14 cellular contexts compared by ENCODE assay signal in genomic region chr3:179526482-179526881, GRCh38. TPM values are rescaled to one million over a fixed set of nuclear protein-coding genes. Genes with fewer than 3 reads are reported as not detected.
DNase-seq lines count a peak whose midpoint lies in the region; ATAC-seq, FAIRE-seq and TF ChIP-seq lines count a peak whose summit lies in the region.
"Had no signal": no experiment of that assay in that cellular context is flagged by ENCODE, and none has a peak within 500 bp of the region (broad histone marks: within the 10 kb centered on the region; RNA-seq: fewer than 3 reads in every experiment).

No MANE protein-coding gene starts in this region.

- H3K4me2 ChIP-seq in H9 (ENCODE audit: insufficient read depth, insufficient read length, low read length) = no peak overlapping the region

- DNase-seq in H9 (no peak), chondrocyte (ENCODE audit: low spot score) (no peak), left lung (no peak), NCI-H1105 (lab: John Stamatoyannopoulos, UW) (no peak), urothelium cell line (ENCODE audit: low spot score) (no peak)
- no peak for DNase-seq in activated CD4-positive, alpha-beta T cell treated with anti-CD3 and anti-CD28 coated beads for 48 hours
- DNase-seq: activated T-cell treated with anti-CD3 and anti-CD28 coated beads for 4 hours, DND-41, NCI-H748 treated with DMSO at 0.1 percent for 48 hours, WERI-Rb-1 had no signal

- H3K4me1 ChIP-seq in H9 (ENCODE audit: insufficient read depth, low read length) (peaks cover 8% of the 10 kb centered on the region; the same call in 1 of the 2 replicates), left lung (peaks cover 9 to 13% of the 10 kb centered on the region in 2 donors), skeletal muscle tissue (ENCODE audit: control insufficient read depth in 3 of 3, insufficient read depth in 3 of 3, low read length in 3 of 3) (peaks cover 0 to 5% (median 3%) of the 10 kb centered on the region in 3 donors)

- peak overlapping the region; percentile 45 to 89 (median 71); a peak in 4 of 7 replicates for H3K27ac Mint-ChIP-seq in H9
- H3K27ac Mint-ChIP-seq in chondrocyte (ENCODE audit: unreplicated experiment) = peak overlapping the region; percentile 96

- H2AFZ ChIP-seq in H9 (ENCODE audit: low read length) = no peak overlapping the region

- H3K14ac ChIP-seq in H9 (ENCODE audit: insufficient read depth, low read length) = no peak overlapping the region

- H3K27ac ChIP-seq in H9 (ENCODE audit: insufficient read length, low read depth, low read length) (no peak overlapping the region), left lung (peak overlapping the region; percentile 65 to 70), skeletal muscle tissue (ENCODE audit: low read depth, low read length) (peak overlapping the region; percentile 60)
- H3K27ac ChIP-seq: WERI-Rb-1 had no signal

- no peak overlapping the region for H3K4me3 ChIP-seq in left lung
- H3K4me3 ChIP-seq in skeletal muscle tissue (ENCODE audit: low read length in 3 of 3) = no peak overlapping the region
- H3K4me3 ChIP-seq: HAP-1 had no signal

- H3K9ac ChIP-seq in H9 (ENCODE audit: extremely low read depth, insufficient read length, low read length) = no peak overlapping the region
- H3K9ac ChIP-seq in skeletal muscle tissue (ENCODE audit: low read depth in 1 of 3, low read length in 3 of 3) = no peak overlapping the region

- WGBS in H9 (ENCODE audit: extremely low coverage, insufficient read length, low lambda C conversion rate) = no CpG with 5 or more reads among the region's 1 CpG

- no peak overlapping the region for H3K23ac ChIP-seq in H9 (ENCODE audit: insufficient read length, low read depth, low read length)

- no peak overlapping the region for H2BK20ac ChIP-seq in H9 (ENCODE audit: low read depth, low read length, poor library complexity, severe bottlenecking)

- H3K27me3 ChIP-seq in H9 (ENCODE audit: insufficient read depth, low read length) (no peaks in the 10 kb centered on the region), left lung (no peaks in the 10 kb centered on the region), skeletal muscle tissue (ENCODE audit: control insufficient read depth in 3 of 3, insufficient read depth in 3 of 3, low read length in 3 of 3) (no peaks in the 10 kb centered on the region)

- H3K79me2 ChIP-seq in H9 (ENCODE audit: insufficient read depth, low read length) = no peaks in the 10 kb centered on the region

- H3K23me2 ChIP-seq in H9 (ENCODE audit: insufficient read length, low read depth, low read length, poor library complexity, severe bottlenecking) = no peaks in the 10 kb centered on the region

- no peak overlapping the region for H2BK12ac ChIP-seq in H9 (ENCODE audit: insufficient read length, low read depth, low read length)

- H3K36me3 ChIP-seq in left lung (no peaks in the 10 kb centered on the region), skeletal muscle tissue (ENCODE audit: control insufficient read depth in 3 of 3, insufficient read depth in 3 of 3, low read length in 3 of 3) (no peaks in the 10 kb centered on the region)
- H3K36me3 ChIP-seq: HAP-1, WERI-Rb-1 had no signal

- H3K4ac ChIP-seq in H9 (ENCODE audit: low read depth, low read length) = no peak overlapping the region

- no peak overlapping the region for H2BK15ac ChIP-seq in H9 (ENCODE audit: low read depth, low read length)

- H4K5ac ChIP-seq in H9 (ENCODE audit: insufficient read length, low read depth, low read length) = no peak overlapping the region

- H3K9me3 Mint-ChIP-seq in H9 (peaks cover 3 to 6% of the 10 kb centered on the region in 2 experiments), chondrocyte (ENCODE audit: low read depth) (no peaks in the 10 kb centered on the region)

- ATAC-seq in left lung (peak; percentile 37), HG03520 (IDR thresholded peaks at IDR 0.05; ENCODE audit: unreplicated experiment) (no peak)

- H2BK5ac ChIP-seq in H9 (ENCODE audit: insufficient read length, low read length) = no peak overlapping the region

- H3K56ac ChIP-seq in H9 (ENCODE audit: insufficient read length, low read depth, low read length) = no peak overlapping the region

- TF ChIP-seq CTCF in H9 (conservative IDR thresholded peaks at IDR 0.05) (no peak), chondrocyte (IDR thresholded peaks at IDR 0.05) (no peak), left lung (IDR thresholded peaks at IDR 0.05) (no peak)

- H4K8ac ChIP-seq in H9 (replicated peaks; ENCODE audit: insufficient read length, low read depth, low read length) = no peak overlapping the region

- H2BK120ac ChIP-seq in H9 (ENCODE audit: low read depth, low read length, poor library complexity, severe bottlenecking) = no peak overlapping the region

- H3K79me1 ChIP-seq in H9 (ENCODE audit: insufficient read depth, low read depth, low read length, poor library complexity, severe bottlenecking) = no peaks in the 10 kb centered on the region

- H3K4me1 Mint-ChIP-seq in H9 (peaks cover 34 to 41% of the 10 kb centered on the region in 2 experiments), chondrocyte (ENCODE audit: low read depth) (peaks cover 16% of the 10 kb centered on the region)

- no peaks in the 10 kb centered on the region for H4K20me1 ChIP-seq in H9 (ENCODE audit: control insufficient read depth, insufficient read depth, insufficient read length)

- H3K4me3 Mint-ChIP-seq in H9 (no peak overlapping the region), chondrocyte (ENCODE audit: unreplicated experiment) (no peak overlapping the region)

- H3K18ac ChIP-seq in H9 (ENCODE audit: insufficient read length, low read depth, low read length) = no peak overlapping the region

- H3K27me3 Mint-ChIP-seq in H9 (ENCODE audit: low read depth) (peaks cover 2% of the 10 kb centered on the region), chondrocyte (ENCODE audit: low read depth) (no peaks in the 10 kb centered on the region)

- H3T11ph ChIP-seq in H9 (ENCODE audit: low read length) = no peak overlapping the region

- H4K91ac ChIP-seq in H9 (ENCODE audit: insufficient read length, low read depth, low read length) = no peak overlapping the region

- H3K9me3 ChIP-seq in H9 (ENCODE audit: control insufficient read depth, low read depth, low read length) = no peaks in the 10 kb centered on the region
- no peaks in the 10 kb centered on the region for H3K9me3 ChIP-seq in left lung
- H3K9me3 ChIP-seq in skeletal muscle tissue (ENCODE audit: control insufficient read depth in 3 of 3, low read length in 3 of 3) = no peaks in the 10 kb centered on the region
- H3K9me3 ChIP-seq: HAP-1 had no signal

- no peak overlapping the region for H2AK5ac ChIP-seq in H9 (ENCODE audit: insufficient read length, low read length)

- H3K36me3 Mint-ChIP-seq in H9 (ENCODE audit: insufficient read depth in 1 of 3, low read depth in 3 of 3) (peaks cover 0 to 9% (median 8%) of the 10 kb centered on the region in 3 experiments; a peak in 5 of 7 replicates), chondrocyte (ENCODE audit: low read depth) (no peaks in the 10 kb centered on the region)

- intact Hi-C loops in left lung (cut with DNase I) = no loop called here

- FAIRE-seq in urothelium cell line (lab: Jason Lieb, UNC) = no peak
- FAIRE-seq: GM12891 had no signal

RNA-seq across cellular contexts. Expression of gene ACTL6A, which starts 36.2 kb away (rescaled TPM):
- total RNA-seq in H9 (2021) (74.5 and 83.2 TPM in 2 replicates), chondrocyte (37.4 to 46.3 TPM (median 37.8 TPM) in 3 replicates), left lung (10 to 100 TPM; 33.6 to 43.8 TPM), skeletal muscle tissue (40.7 TPM)
